ENCODE assay signal across 34 cellular contexts in genomic region chr7:16532272-16532671, GRCh38. TPM values are rescaled to one million over a fixed set of nuclear protein-coding genes. Genes with fewer than 3 reads are reported as not detected.
"Had no signal": no experiment of that assay in that cellular context is flagged by ENCODE, and none has a peak within 500 bp of the region (broad histone marks: within the 10 kb centered on the region; RNA-seq: fewer than 3 reads in every experiment).

No MANE protein-coding gene starts in this region.

- H3K27me3 Mint-ChIP-seq: activated CD4-positive, alpha-beta memory T cell treated with anti-CD3 and anti-CD28 coated beads, Interleukin-2, amount 10 ng/mL, durations not matched to agents 7 days and 5 days; activated naive CD4-positive, alpha-beta T cell treated with anti-CD3 and anti-CD28 coated beads, Interleukin-2, amount 10 ng/mL, durations not matched to agents 7 days and 5 days; activated naive CD8-positive, alpha-beta T cell treated with anti-CD3 and anti-CD28 coated beads, Interleukin-2, amount 10 ng/mL, durations not matched to agents 7 days and 5 days; activated T-cell treated with anti-CD3 and anti-CD28 coated beads, Interleukin-2, amount 50 U/mL, for 24 hours; brain; dendritic cell treated with granulocyte-macrophage colony-stimulating factor and Interleukin-4, amounts not matched to agents 40 ng/mL and 50 ng/mL, for 4 days had no signal

- H3K4me3 Mint-ChIP-seq: activated CD4-positive, alpha-beta memory T cell treated with anti-CD3 and anti-CD28 coated beads, Interleukin-2, amount 10 ng/mL, durations not matched to agents 7 days and 5 days; activated CD4-positive, alpha-beta T cell treated with anti-CD3 and anti-CD28 coated beads, Interleukin-2, amount 10 ng/mL, durations not matched to agents 7 days and 5 days; activated naive CD4-positive, alpha-beta T cell treated with anti-CD3 and anti-CD28 coated beads, Interleukin-2, amount 10 ng/mL, durations not matched to agents 7 days and 5 days; activated naive CD8-positive, alpha-beta T cell treated with anti-CD3 and anti-CD28 coated beads, Interleukin-2, amount 10 ng/mL, durations not matched to agents 7 days and 5 days; activated T-cell treated with anti-CD3 and anti-CD28 coated beads, Interleukin-2, amount 50 U/mL, for 24 hours; activated T-cell treated with anti-CD3 and anti-CD28 coated beads, Interleukin-2, amount 50 U/mL, for 72 hours; brain; dendritic cell treated with granulocyte-macrophage colony-stimulating factor and Interleukin-4, amounts not matched to agents 40 ng/mL and 50 ng/mL, for 4 days; WTC11 had no signal

- H3K36me3 ChIP-seq: ascending aorta, breast epithelium, cardiac muscle cell, esophagus muscularis mucosa, gastrocnemius medialis, heart left ventricle had no signal

- H3K27ac ChIP-seq: ascending aorta, breast epithelium, cardiac muscle cell, coronary artery, dorsolateral prefrontal cortex, esophagus muscularis mucosa, foreskin keratinocyte, gastrocnemius medialis, heart left ventricle, VCaP had no signal

- H3K4me1 ChIP-seq: ascending aorta, breast epithelium, foreskin keratinocyte, gastrocnemius medialis, heart left ventricle had no signal

- H3K4me1 Mint-ChIP-seq: activated CD4-positive, alpha-beta memory T cell treated with anti-CD3 and anti-CD28 coated beads, Interleukin-2, amount 10 ng/mL, durations not matched to agents 7 days and 5 days; activated CD4-positive, alpha-beta T cell treated with anti-CD3 and anti-CD28 coated beads, Interleukin-2, amount 10 ng/mL, durations not matched to agents 7 days and 5 days; activated naive CD4-positive, alpha-beta T cell treated with anti-CD3 and anti-CD28 coated beads, Interleukin-2, amount 10 ng/mL, durations not matched to agents 7 days and 5 days; activated naive CD8-positive, alpha-beta T cell treated with anti-CD3 and anti-CD28 coated beads, Interleukin-2, amount 10 ng/mL, durations not matched to agents 7 days and 5 days had no signal

- H3K9me3 ChIP-seq: ascending aorta, breast epithelium, esophagus muscularis mucosa, gastrocnemius medialis, heart left ventricle had no signal

- DNase-seq: activated CD4-positive, alpha-beta memory T cell treated with anti-CD3 and anti-CD28 coated beads, Interleukin-2, amount 10 ng/mL, durations not matched to agents 7 days and 5 days; activated CD4-positive, alpha-beta T cell treated with anti-CD3 and anti-CD28 coated beads for 1 hour; activated CD4-positive, alpha-beta T cell treated with anti-CD3 and anti-CD28 coated beads for 4 hours; activated CD4-positive, alpha-beta T cell treated with anti-CD3 and anti-CD28 coated beads, Interleukin-2, amount 10 ng/mL, durations not matched to agents 7 days and 5 days; activated CD4-positive, alpha-beta T cell treated with anti-CD3 and anti-CD28 coated beads, Interleukin-2, amount 50 U/mL, for 4 hours; activated CD8-positive, alpha-beta memory T cell treated with anti-CD3 and anti-CD28 coated beads, Interleukin-2, amount 50 U/mL, for 48 hours; activated gamma-delta T cell; activated naive CD4-positive, alpha-beta T cell; activated naive CD4-positive, alpha-beta T cell treated with anti-CD3 and anti-CD28 coated beads, Interleukin-2, amount 10 ng/mL, durations not matched to agents 7 days and 5 days; activated naive CD8-positive, alpha-beta T cell treated with anti-CD3 and anti-CD28 coated beads, Interleukin-2, amount 10 ng/mL, durations not matched to agents 7 days and 5 days; activated T-cell treated with anti-CD3 and anti-CD28 coated beads for 4 hours; activated T-cell treated with anti-CD3 and anti-CD28 coated beads, Interleukin-2, amount 50 U/mL, for 24 hours; activated T-cell treated with anti-CD3 and anti-CD28 coated beads, Interleukin-2, amount 50 U/mL, for 72 hours; central memory CD4-positive, alpha-beta T cell; cerebellar nuclear complex; dorsolateral prefrontal cortex; effector memory CD4-positive, alpha-beta T cell; erythroblast; foreskin keratinocyte; gastrocnemius medialis; glutamatergic neuron; heart left ventricle; T-helper 2 cell had no signal

- H3K4me3 ChIP-seq: ascending aorta, breast epithelium, cardiac muscle cell, coronary artery, dorsolateral prefrontal cortex, esophagus muscularis mucosa, gastrocnemius medialis, heart left ventricle had no signal

- H3K36me3 Mint-ChIP-seq: activated naive CD4-positive, alpha-beta T cell treated with anti-CD3 and anti-CD28 coated beads, Interleukin-2, amount 10 ng/mL, durations not matched to agents 7 days and 5 days; activated naive CD4-positive, alpha-beta T cell treated with anti-CD3 and anti-CD28 coated beads, Interleukin-2, amount 50 U/mL, for 72 hours; activated naive CD8-positive, alpha-beta T cell treated with anti-CD3 and anti-CD28 coated beads, Interleukin-2, amount 10 ng/mL, durations not matched to agents 7 days and 5 days; brain; WTC11 had no signal

- H3K27ac Mint-ChIP-seq: activated CD4-positive, alpha-beta memory T cell treated with anti-CD3 and anti-CD28 coated beads, Interleukin-2, amount 10 ng/mL, durations not matched to agents 7 days and 5 days; activated CD4-positive, alpha-beta T cell treated with anti-CD3 and anti-CD28 coated beads, Interleukin-2, amount 10 ng/mL, durations not matched to agents 7 days and 5 days; activated naive CD4-positive, alpha-beta T cell treated with anti-CD3 and anti-CD28 coated beads, Interleukin-2, amount 10 ng/mL, durations not matched to agents 7 days and 5 days; activated naive CD4-positive, alpha-beta T cell treated with anti-CD3 and anti-CD28 coated beads, Interleukin-2, amount 50 U/mL, for 72 hours; activated naive CD8-positive, alpha-beta T cell treated with anti-CD3 and anti-CD28 coated beads, Interleukin-2, amount 10 ng/mL, durations not matched to agents 7 days and 5 days; activated T-cell treated with anti-CD3 and anti-CD28 coated beads, Interleukin-2, amount 50 U/mL, for 24 hours; activated T-cell treated with anti-CD3 and anti-CD28 coated beads, Interleukin-2, amount 50 U/mL, for 72 hours; brain; dendritic cell treated with granulocyte-macrophage colony-stimulating factor and Interleukin-4, amounts not matched to agents 40 ng/mL and 50 ng/mL, for 4 days; WTC11 had no signal

- ATAC-seq: activated naive CD4-positive, alpha-beta T cell treated with anti-CD3 and anti-CD28 coated beads, Interleukin-2, amount 50 U/mL, for 72 hours; activated T-cell treated with anti-CD3 and anti-CD28 coated beads, Interleukin-2, amount 50 U/mL, for 72 hours; foreskin keratinocyte; gastrocnemius medialis; heart left ventricle; WTC11 had no signal

- H3K9me3 Mint-ChIP-seq: activated CD4-positive, alpha-beta memory T cell treated with anti-CD3 and anti-CD28 coated beads, Interleukin-2, amount 10 ng/mL, durations not matched to agents 7 days and 5 days; activated CD4-positive, alpha-beta T cell treated with anti-CD3 and anti-CD28 coated beads, Interleukin-2, amount 10 ng/mL, durations not matched to agents 7 days and 5 days; activated naive CD4-positive, alpha-beta T cell treated with anti-CD3 and anti-CD28 coated beads, Interleukin-2, amount 10 ng/mL, durations not matched to agents 7 days and 5 days; activated naive CD4-positive, alpha-beta T cell treated with anti-CD3 and anti-CD28 coated beads, Interleukin-2, amount 50 U/mL, for 72 hours; activated naive CD8-positive, alpha-beta T cell treated with anti-CD3 and anti-CD28 coated beads, Interleukin-2, amount 10 ng/mL, durations not matched to agents 7 days and 5 days; activated T-cell treated with anti-CD3 and anti-CD28 coated beads, Interleukin-2, amount 50 U/mL, for 24 hours; activated T-cell treated with anti-CD3 and anti-CD28 coated beads, Interleukin-2, amount 50 U/mL, for 72 hours; brain; dendritic cell treated with granulocyte-macrophage colony-stimulating factor and Interleukin-4, amounts not matched to agents 40 ng/mL and 50 ng/mL, for 4 days; WTC11 had no signal

RNA-seq across cellular contexts. Expression of gene LRRC72, which starts 5.6 kb away (rescaled TPM):
- total RNA-seq: activated CD4-positive, alpha-beta memory T cell treated with anti-CD3 and anti-CD28 coated beads, Interleukin-2, amount 10 ng/mL, durations not matched to agents 7 days and 5 days; activated CD4-positive, alpha-beta T cell treated with anti-CD3 and anti-CD28 coated beads, Interleukin-2, amount 10 ng/mL, durations not matched to agents 7 days and 5 days; activated naive CD4-positive, alpha-beta T cell treated with anti-CD3 and anti-CD28 coated beads, Interleukin-2, amount 50 U/mL, for 72 hours; activated naive CD8-positive, alpha-beta T cell treated with anti-CD3 and anti-CD28 coated beads, Interleukin-2, amount 10 ng/mL, durations not matched to agents 7 days and 5 days; activated T-cell treated with anti-CD3 and anti-CD28 coated beads, Interleukin-2, amount 50 U/mL, for 72 hours; ascending aorta; breast epithelium; cardiac muscle cell; dorsolateral prefrontal cortex; esophagus muscularis mucosa; foreskin keratinocyte; gastrocnemius medialis; heart left ventricle; T-helper 1 cell treated with Interleukin-12 subunit alpha and Interleukin-12 subunit beta and Interleukin-4 antibody, amounts not matched to agents 30 ng/mL and 1 ng/mL, for 36 hours; WTC11 had no signal
